ENCODE assay signal across 8 cellular contexts in genomic region chr11:11036185-11037161, GRCh38.
DNase-seq lines count a peak whose midpoint lies in the region; ATAC-seq, FAIRE-seq and TF ChIP-seq lines count a peak whose summit lies in the region.

No MANE protein-coding gene starts in this region.

- DNase-seq in A172 (ENCODE audit: low spot score) (peak; percentile 47), Daoy (ENCODE audit: low read depth) (peak; percentile 53), KG1 (lab: John Stamatoyannopoulos, UW) (peak; percentile 8), RCC 7860 (ENCODE audit: low spot score) (peak; percentile 28), cerebellum (ENCODE audit: low spot score) (peak; percentile 74), left lobe of liver (ENCODE audit: low spot score) (no peak), thoracic aorta (ENCODE audit: low spot score) (no peak), GM19240 (ENCODE audit: insufficient read length, low spot score) (no peak)

- no peaks in the 10 kb centered on the region for H3K36me3 ChIP-seq in thoracic aorta

- peak; percentile 78 for TF ChIP-seq CTCF in thoracic aorta (IDR thresholded peaks at IDR 0.05)

- H3K27ac ChIP-seq in thoracic aorta: no peak overlapping the region

- H3K9me3 ChIP-seq in thoracic aorta: no peaks in the 10 kb centered on the region

- H3K4me3 ChIP-seq in thoracic aorta: no peak overlapping the region

- FAIRE-seq in RCC 7860 (lab: Jason Lieb, UNC): no peak

- peaks cover 0 to 22% of the 10 kb centered on the region in 2 donors for H3K4me1 ChIP-seq in thoracic aorta (ENCODE audit: control insufficient read depth in 1 of 2, low read depth in 2 of 2)

- H3K27me3 ChIP-seq in thoracic aorta (replicated peaks; ENCODE audit: insufficient read depth): no peaks in the 10 kb centered on the region

- ATAC-seq in left lobe of liver (peak; percentile 92), thoracic aorta (ENCODE audit: insufficient number of reproducible peaks, low FRiP score, low read depth) (no peak)

Comparison
In these comparisons a context has a peak if more than half of its experiments do, and no peak if none do; other contexts are left out.
1. DNase-seq: peak in A172 (single experiment), Daoy (single experiment), KG1 (single experiment), RCC 7860 (single experiment) and cerebellum (single experiment); none in left lobe of liver (single experiment), thoracic aorta (single experiment) and GM19240 (single experiment).